ENCODE assay signal across 9 cellular contexts in genomic region chr10:32317795-32318194, GRCh38. TPM values are rescaled to one million over a fixed set of nuclear protein-coding genes. Genes with fewer than 3 reads are reported as not detected.
DNase-seq lines count a peak whose midpoint lies in the region; ATAC-seq and TF ChIP-seq lines count a peak whose summit lies in the region.
"Had no signal": no experiment of that assay in that cellular context is flagged by ENCODE, and none has a peak within 500 bp of the region (broad histone marks: within the 10 kb centered on the region; RNA-seq: fewer than 3 reads in every experiment).

No MANE protein-coding gene starts in this region.

- no peaks in the 10 kb centered on the region for H3K27me3 ChIP-seq in HAP-1 (ENCODE audit: low read depth)
- H3K27me3 ChIP-seq: SJSA1 had no signal

- DNase-seq in lung microvascular endothelial cell (ENCODE audit: low read depth in 2 of 2): peak; percentile 21 to 24
- DNase-seq in HAP-1 (ENCODE audit: low spot score in 2 of 2): no peak
- DNase-seq in activated gamma-delta T cell (lab: John Stamatoyannopoulos, UW): no peak
- DNase-seq in SHP77 treated with DMSO at 0.1 percent for 48 hours (lab: John Stamatoyannopoulos, UW): no peak
- DNase-seq in NCI-H187 treated with DMSO at 0.1 percent for 48 hours (lab: John Stamatoyannopoulos, UW): no peak

- H3K9me3 ChIP-seq in HAP-1: no peaks in the 10 kb centered on the region
- H3K9me3 ChIP-seq: SJSA1 had no signal

- ATAC-seq in GM18505 (IDR thresholded peaks at IDR 0.05; ENCODE audit: unreplicated experiment): peak; percentile 95
- ATAC-seq in GM21515 (IDR thresholded peaks at IDR 0.05; ENCODE audit: unreplicated experiment): peak; percentile 96
- ATAC-seq in HG03460 (IDR thresholded peaks at IDR 0.05; ENCODE audit: unreplicated experiment): peak; percentile 96

- no peaks in the 10 kb centered on the region for H3K36me3 ChIP-seq in HAP-1 (replicated peaks)

- no peak overlapping the region for H3K4me3 ChIP-seq in HAP-1
- H3K4me3 ChIP-seq: SJSA1 had no signal

- in situ Hi-C loops in HAP-1 (cut with MboI; ENCODE audit: low sequenced_read_pairs): no loop called here

- TF ChIP-seq POLR2A in GM18505 (IDR thresholded peaks at IDR 0.05; ENCODE audit: borderline replicate concordance, extremely low read depth, insufficient read depth, insufficient read length): no peak

- peaks cover 24% of the 10 kb centered on the region for H3K4me1 ChIP-seq in HAP-1

RNA-seq across cellular contexts. Expression of gene EPC1, which starts 29.2 kb away (rescaled TPM):
- total RNA-seq in lung microvascular endothelial cell: 12.2 and 26.2 TPM in 2 replicates

Comparison
In these comparisons a context has a peak if more than half of its experiments do, and no peak if none do; other contexts are left out.
1. DNase-seq: peak in lung microvascular endothelial cell (2 of 2); none in HAP-1 (0 of 2), activated gamma-delta T cell (single experiment), SHP77 treated with DMSO at 0.1 percent for 48 hours (single experiment) and NCI-H187 treated with DMSO at 0.1 percent for 48 hours (single experiment).
2. Peak in every context shown above with its lines, with median percentiles within 50 percentile points of each other: ATAC-seq.